In genomic region chr14:35533357-35534129, GRCh38 we compare ENCODE assay signal across 8 cellular contexts. TPM values are rescaled to one million over a fixed set of nuclear protein-coding genes. Genes with fewer than 3 reads are reported as not detected.
DNase-seq lines count a peak whose midpoint lies in the region; ATAC-seq and TF ChIP-seq lines count a peak whose summit lies in the region.

No MANE protein-coding gene starts in this region.

- H3K36me3 Mint-ChIP-seq in activated T-cell treated with anti-CD3 and anti-CD28 coated beads, Interleukin-2, amount 50 U/mL, for 24 hours (ENCODE audit: low read depth), result peaks cover 5% of the 10 kb centered on the region
- H3K36me3 Mint-ChIP-seq in nephron (ENCODE audit: low read depth), result peaks cover 10% of the 10 kb centered on the region

- H3K9ac ChIP-seq in fibroblast of lung (ENCODE audit: insufficient read depth, low read length), result no peak overlapping the region
- no peak overlapping the region for H3K9ac ChIP-seq in stomach smooth muscle (ENCODE audit: low read length in 2 of 2)

- H3K4me1 Mint-ChIP-seq in activated T-cell treated with anti-CD3 and anti-CD28 coated beads, Interleukin-2, amount 50 U/mL, for 24 hours (ENCODE audit: low read depth), result peaks cover 14% of the 10 kb centered on the region
- H3K4me1 Mint-ChIP-seq in nephron, result peaks cover 9% of the 10 kb centered on the region

- no peaks in the 10 kb centered on the region for H4K20me1 ChIP-seq in fibroblast of lung (ENCODE audit: control insufficient read depth, extremely low read depth, insufficient read depth, low read length)

- H3K4me3 ChIP-seq in fibroblast of lung (replicated peaks in 1 of 4; ENCODE audit: control extremely low read depth in 1 of 4, insufficient read depth in 1 of 4, low read depth in 3 of 4, low read length in 4 of 4) (peak overlapping the region; percentile 51 to 62 (median 54)), stomach smooth muscle (ENCODE audit: low read length in 2 of 2) (peak overlapping the region; percentile 48 to 64)

- H3K27ac ChIP-seq in fibroblast of lung (ENCODE audit: insufficient read depth, low read length) (no peak overlapping the region), stomach smooth muscle (ENCODE audit: low read length) (no peak overlapping the region)

- no peaks in the 10 kb centered on the region for H3K36me3 ChIP-seq in fibroblast of lung (ENCODE audit: control insufficient read depth, insufficient read depth, low read length)
- H3K36me3 ChIP-seq in stomach smooth muscle (ENCODE audit: control insufficient read depth in 2 of 2, insufficient read depth in 2 of 2, low read length in 2 of 2), result no peaks in the 10 kb centered on the region

- H3K27me3 Mint-ChIP-seq in activated T-cell treated with anti-CD3 and anti-CD28 coated beads, Interleukin-2, amount 50 U/mL, for 24 hours, result peaks cover 68% of the 10 kb centered on the region
- H3K27me3 Mint-ChIP-seq in nephron (ENCODE audit: low read depth), result peaks cover 90% of the 10 kb centered on the region

- DNase-seq in CD1c-positive myeloid dendritic cell (ENCODE audit: extremely low spot score), result peak; percentile 20
- DNase-seq in NCI-H774 (lab: John Stamatoyannopoulos, UW), result peak; percentile 83
- peak; percentile 84 for DNase-seq in activated T-cell treated with anti-CD3 and anti-CD28 coated beads, Interleukin-2, amount 50 U/mL, for 24 hours
- peak; percentile 33 to 45 for DNase-seq in fibroblast of lung (ENCODE audit: low read depth in 2 of 2)

- ATAC-seq in GM19397 (IDR thresholded peaks at IDR 0.05; ENCODE audit: unreplicated experiment) (peak; percentile 74), HG03469 (IDR thresholded peaks at IDR 0.05; ENCODE audit: unreplicated experiment) (peak; percentile 60)

- no peak for TF ChIP-seq CTCF in fibroblast of lung (conservative IDR thresholded peaks at IDR 0.05 in 1 of 2, IDR thresholded peaks at IDR 0.05 in 1 of 2; ENCODE audit: low read depth in 1 of 2, low read length in 2 of 2)
- no peak for TF ChIP-seq CTCF in nephron (IDR thresholded peaks at IDR 0.05; ENCODE audit: unreplicated experiment in 3 of 3)

- peaks cover 34% of the 10 kb centered on the region for H3K27me3 ChIP-seq in fibroblast of lung (ENCODE audit: control insufficient read depth, insufficient read depth, low read length)
- H3K27me3 ChIP-seq in stomach smooth muscle (ENCODE audit: control insufficient read depth in 1 of 2, insufficient read depth in 2 of 2, low read length in 2 of 2), result peaks cover 21 to 52% of the 10 kb centered on the region in 2 donors

- peak overlapping the region; percentile 72 for H3K4me3 Mint-ChIP-seq in activated T-cell treated with anti-CD3 and anti-CD28 coated beads, Interleukin-2, amount 50 U/mL, for 24 hours
- H3K4me3 Mint-ChIP-seq in nephron, result peak overlapping the region; percentile 58 to 79 (median 70)

- H3K4me2 ChIP-seq in fibroblast of lung (ENCODE audit: extremely low read depth, insufficient read depth, low read length), result peak overlapping the region; percentile 97

- H2AFZ ChIP-seq in fibroblast of lung (ENCODE audit: low read length), result peak overlapping the region; percentile 71

- no peaks in the 10 kb centered on the region for H3K9me3 ChIP-seq in fibroblast of lung (ENCODE audit: control insufficient read depth, insufficient read depth, low read depth, low read length)
- H3K9me3 ChIP-seq in stomach smooth muscle (ENCODE audit: control insufficient read depth in 2 of 2, low read length in 2 of 2), result no peaks in the 10 kb centered on the region

- H3K27ac Mint-ChIP-seq in activated T-cell treated with anti-CD3 and anti-CD28 coated beads, Interleukin-2, amount 50 U/mL, for 24 hours, result no peak overlapping the region
- H3K27ac Mint-ChIP-seq in nephron, result no peak overlapping the region

- H3K4me1 ChIP-seq in fibroblast of lung (ENCODE audit: control insufficient read depth, extremely low read depth, insufficient read depth, low read length) (peaks cover 4% of the 10 kb centered on the region), stomach smooth muscle (ENCODE audit: control insufficient read depth, insufficient read depth, low read length) (peaks cover 18% of the 10 kb centered on the region)

- H3K79me2 ChIP-seq in fibroblast of lung (ENCODE audit: control insufficient read depth, insufficient read depth, low read length), result no peaks in the 10 kb centered on the region

- no peaks in the 10 kb centered on the region for H3K9me3 Mint-ChIP-seq in activated T-cell treated with anti-CD3 and anti-CD28 coated beads, Interleukin-2, amount 50 U/mL, for 24 hours
- no peaks in the 10 kb centered on the region for H3K9me3 Mint-ChIP-seq in nephron

RNA-seq across cellular contexts. Expression of gene INSM2, which starts 0.4 kb away (rescaled TPM):
- not detected in 2 replicates for total RNA-seq in fibroblast of lung
- not detected in 2 replicates for polyA plus RNA-seq in fibroblast of lung
- not detected in 2 replicates for polyA plus RNA-seq in fibroblast of lung (2012)
- not detected in 2 replicates for polyA minus RNA-seq in fibroblast of lung (ENCODE audit: low replicate concordance)

Comparison
In these comparisons a context has a peak if more than half of its experiments do, and no peak if none do; other contexts are left out.
1. DNase-seq: peak in every context shown above with its lines; median percentile 84 in activated T-cell treated with anti-CD3 and anti-CD28 coated beads, Interleukin-2, amount 50 U/mL, for 24 hours; 83 in NCI-H774; 39 in fibroblast of lung; 20 in CD1c-positive myeloid dendritic cell.